Comparison of ENCODE assay signal across 1 cellular context in genomic region chr5:157390179-157390923, GRCh38.
TF ChIP-seq lines count a peak whose summit lies in the region.

No MANE protein-coding gene starts in this region.

TF ChIP-seq in A549, 52 proteins besides CTCF, POLR2A, EP300 and RAD21 (continued from another document):
- TF ChIP-seq ATOH8 (CRISPR knock-in tag; IDR thresholded peaks at IDR 0.05; ENCODE audit: low read depth), result peak; percentile 31; the same call in 1 of the 2 replicates
- TF ChIP-seq MYC (IDR thresholded peaks at IDR 0.05; ENCODE audit: borderline replicate concordance, low read length), result no peak
- TF ChIP-seq HES2 (IDR thresholded peaks at IDR 0.05), result no peak
- TF ChIP-seq HOXA7 (CRISPR knock-in tag; IDR thresholded peaks at IDR 0.05), result no peak
- peak; percentile 24 for TF ChIP-seq MAFK (IDR thresholded peaks at IDR 0.05; ENCODE audit: partially characterized antibody)
- TF ChIP-seq RNF2 (IDR thresholded peaks at IDR 0.05; ENCODE audit: borderline replicate concordance, low read depth), result no peak
- no peak for TF ChIP-seq SMC3 (IDR thresholded peaks at IDR 0.05)
- TF ChIP-seq NPAS2 (CRISPR knock-in tag; IDR thresholded peaks at IDR 0.05; ENCODE audit: borderline replicate concordance), result no peak
- TF ChIP-seq TFCP2L1 (CRISPR knock-in tag; IDR thresholded peaks at IDR 0.05), result no peak
- TF ChIP-seq PHF8 (IDR thresholded peaks at IDR 0.05; ENCODE audit: borderline replicate concordance, low read depth), result no peak
- no peak for TF ChIP-seq TP53 (CRISPR knock-in tag; IDR thresholded peaks at IDR 0.05)
- TF ChIP-seq ESRRA (IDR thresholded peaks at IDR 0.05; ENCODE audit: borderline replicate concordance, low read length), result no peak
- TF ChIP-seq NFE2L2 (conservative IDR thresholded peaks at IDR 0.05; ENCODE audit: low read length), result no peak
- no peak for TF ChIP-seq HEYL (CRISPR knock-in tag; IDR thresholded peaks at IDR 0.05)
- no peak for TF ChIP-seq FOSB (CRISPR knock-in tag; IDR thresholded peaks at IDR 0.05)
- TF ChIP-seq ZNF302 (CRISPR knock-in tag; IDR thresholded peaks at IDR 0.05), result no peak
- TF ChIP-seq JUN (IDR thresholded peaks at IDR 0.05), result peak; percentile 62 to 81; a peak in 2 of 5 replicates
- no peak for TF ChIP-seq EHMT2 (IDR thresholded peaks at IDR 0.05; ENCODE audit: low read depth)
- TF ChIP-seq POLR2AphosphoS2 (conservative IDR thresholded peaks at IDR 0.05; ENCODE audit: low read length), result no peak
- TF ChIP-seq CBX2 (IDR thresholded peaks at IDR 0.05; ENCODE audit: borderline replicate concordance, low read depth), result no peak
- TF ChIP-seq NR3C1 (IDR thresholded peaks at IDR 0.05), result no peak
- TF ChIP-seq HOXB13 (CRISPR knock-in tag; IDR thresholded peaks at IDR 0.05; ENCODE audit: low read depth), result no peak
